Comparison of ENCODE assay signal across 22 cellular contexts in genomic region chr10:70601775-70602174, GRCh38. TPM values are rescaled to one million over a fixed set of nuclear protein-coding genes. Genes with fewer than 3 reads are reported as not detected.
DNase-seq lines count a peak whose midpoint lies in the region; ATAC-seq and TF ChIP-seq lines count a peak whose summit lies in the region.
"Had no signal": no experiment of that assay in that cellular context is flagged by ENCODE, and none has a peak within 500 bp of the region (broad histone marks: within the 10 kb centered on the region; RNA-seq: fewer than 3 reads in every experiment).

No MANE protein-coding gene starts in this region.

- TF ChIP-seq CTCF in suprapubic skin (IDR thresholded peaks at IDR 0.05) = no peak

- H3K27me3 Mint-ChIP-seq in activated CD4-positive, alpha-beta T cell treated with anti-CD3 and anti-CD28 coated beads for 36 hours = no peaks in the 10 kb centered on the region
- H3K27me3 Mint-ChIP-seq in activated naive CD8-positive, alpha-beta T cell treated with anti-CD3 and anti-CD28 coated beads for 36 hours = no peaks in the 10 kb centered on the region

- peak overlapping the region; percentile 84 for H3K27ac Mint-ChIP-seq in activated CD4-positive, alpha-beta T cell treated with anti-CD3 and anti-CD28 coated beads for 36 hours
- peak overlapping the region; percentile 95 for H3K27ac Mint-ChIP-seq in activated naive CD8-positive, alpha-beta T cell treated with anti-CD3 and anti-CD28 coated beads for 36 hours
- H3K27ac Mint-ChIP-seq: endodermal cell, HFFc6 had no signal

- H3K9me3 ChIP-seq in suprapubic skin = no peaks in the 10 kb centered on the region
- H3K9me3 ChIP-seq: adrenal gland, neutrophil, thyroid gland had no signal

- no peak for DNase-seq in activated CD4-positive, alpha-beta T cell treated with anti-CD3 and anti-CD28 coated beads for 36 hours
- DNase-seq in activated CD4-positive, alpha-beta T cell treated with anti-CD3 and anti-CD28 coated beads, Interleukin-2, amount 50 U/mL, for 4 hours = no peak
- DNase-seq in Jurkat, Clone E6-1 (ENCODE audit: low read depth, low spot score) = no peak
- no peak for DNase-seq in activated naive CD8-positive, alpha-beta T cell treated with anti-CD3 and anti-CD28 coated beads for 36 hours
- no peak for DNase-seq in SIG-M5 (lab: John Stamatoyannopoulos, UW)
- DNase-seq in suprapubic skin (ENCODE audit: low spot score in 2 of 2) = no peak
- DNase-seq in kidney glomerular epithelial cell (lab: John Stamatoyannopoulos, UW) = no peak
- DNase-seq: 8988T; caudate nucleus; endodermal cell; HFFc6; NCI-H1930; NCI-H524; OCI-M1; stimulated activated CD4-positive, alpha-beta T cell treated with anti-CD3 and anti-CD28 coated beads, Interleukin-1b, Interleukin-23, amount 100 ng/mL, for 48 hours; thyroid gland had no signal

- peak overlapping the region; percentile 82 for H3K4me3 Mint-ChIP-seq in activated CD4-positive, alpha-beta T cell treated with anti-CD3 and anti-CD28 coated beads for 36 hours
- H3K4me3 Mint-ChIP-seq in activated naive CD8-positive, alpha-beta T cell treated with anti-CD3 and anti-CD28 coated beads for 36 hours = peak overlapping the region; percentile 97
- H3K4me3 Mint-ChIP-seq: endodermal cell, HFFc6 had no signal

- H3K36me3 ChIP-seq in suprapubic skin = no peaks in the 10 kb centered on the region
- H3K36me3 ChIP-seq: adrenal gland, neutrophil, thyroid gland had no signal

- no peak for TF ChIP-seq EP300 in suprapubic skin (IDR thresholded peaks at IDR 0.05)

- intact Hi-C loops in activated CD4-positive, alpha-beta T cell treated with anti-CD3 and anti-CD28 coated beads for 36 hours (cut with DNase I, micrococcal nuclease) = no loop called here

- peaks cover 11% of the 10 kb centered on the region for H3K36me3 Mint-ChIP-seq in activated CD4-positive, alpha-beta T cell treated with anti-CD3 and anti-CD28 coated beads for 36 hours (ENCODE audit: low read depth)
- H3K36me3 Mint-ChIP-seq in activated naive CD8-positive, alpha-beta T cell treated with anti-CD3 and anti-CD28 coated beads for 36 hours = peaks cover 27% of the 10 kb centered on the region
- H3K36me3 Mint-ChIP-seq: CD14-positive monocyte had no signal

- TF ChIP-seq POLR2A in suprapubic skin (IDR thresholded peaks at IDR 0.05) = no peak

- no peak for ATAC-seq in activated CD4-positive, alpha-beta T cell treated with anti-CD3 and anti-CD28 coated beads for 36 hours

- peak overlapping the region; percentile 43 for H3K4me3 ChIP-seq in Jurkat, Clone E6-1 (ENCODE audit: low read length)
- H3K4me3 ChIP-seq in skin epidermis = peak overlapping the region in 6 of 7 experiments; percentile 12 to 30 (median 20)
- H3K4me3 ChIP-seq in suprapubic skin = no peak overlapping the region
- H3K4me3 ChIP-seq: adrenal gland, thyroid gland had no signal

- H3K9me3 Mint-ChIP-seq in activated CD4-positive, alpha-beta T cell treated with anti-CD3 and anti-CD28 coated beads for 36 hours (ENCODE audit: low read depth) = no peaks in the 10 kb centered on the region
- H3K9me3 Mint-ChIP-seq in activated naive CD8-positive, alpha-beta T cell treated with anti-CD3 and anti-CD28 coated beads for 36 hours = no peaks in the 10 kb centered on the region
- H3K9me3 Mint-ChIP-seq: CD14-positive monocyte, endodermal cell, HFFc6 had no signal

- H3K27ac ChIP-seq in skin epidermis (peak overlapping the region in 10 of 21 experiments; percentile 5 to 90 (median 67)), suprapubic skin (no peak overlapping the region)
- H3K27ac ChIP-seq: adrenal gland, neutrophil, thyroid gland had no signal

- 53% methylated on average over 2 of the region's 4 CpGs for WGBS in suprapubic skin

- H3K4me1 Mint-ChIP-seq in activated CD4-positive, alpha-beta T cell treated with anti-CD3 and anti-CD28 coated beads for 36 hours = peaks cover 22% of the 10 kb centered on the region
- H3K4me1 Mint-ChIP-seq in activated naive CD8-positive, alpha-beta T cell treated with anti-CD3 and anti-CD28 coated beads for 36 hours = peaks cover 57% of the 10 kb centered on the region
- H3K4me1 Mint-ChIP-seq: CD14-positive monocyte, endodermal cell had no signal

- H3K27me3 ChIP-seq in suprapubic skin = no peaks in the 10 kb centered on the region
- H3K27me3 ChIP-seq: adrenal gland, neutrophil, thyroid gland had no signal

- H3K4me1 ChIP-seq in suprapubic skin = no peaks in the 10 kb centered on the region
- H3K4me1 ChIP-seq: adrenal gland, thyroid gland had no signal

- POLR2A ChIA-PET in activated CD4-positive, alpha-beta T cell treated with anti-CD3 and anti-CD28 coated beads for 36 hours (lab: Charles Lee) = no interaction called here

- CTCF ChIA-PET in activated CD4-positive, alpha-beta T cell treated with anti-CD3 and anti-CD28 coated beads for 36 hours (lab: Charles Lee) = interaction anchor here (0.7 to 1.0 kb wide), 4 partner anchors 10 to 20 kb away, joined by 3 to 4 read pairs (median 4); no protein-coding TSS in a partner anchor

RNA-seq across cellular contexts. Expression of gene PRF1, which starts 0.8 kb away (rescaled TPM):
- 10 to 100 TPM; 21.8 to 28.6 TPM for total RNA-seq in activated CD4-positive, alpha-beta T cell treated with anti-CD3 and anti-CD28 coated beads for 36 hours
- polyA plus RNA-seq in Jurkat, Clone E6-1 (2012; ENCODE audit: insufficient read depth, insufficient read length) = 3.8 TPM
- 10 to 100 TPM; 44.7 to 46.9 TPM for total RNA-seq in activated naive CD8-positive, alpha-beta T cell treated with anti-CD3 and anti-CD28 coated beads for 36 hours
- 1 to 10 TPM in 1 of 4 donors, under 1 TPM in 2, not detected in 1; 0.34 to 2.5 (median 0.70) TPM for total RNA-seq in suprapubic skin
- total RNA-seq: endodermal cell, HFFc6, SK-MEL-5 had no signal
- polyA plus RNA-seq: keratinocyte had no signal

Comparison
In these comparisons a context has a peak if more than half of its experiments do, and no peak if none do; other contexts are left out.
1. RNA of gene PRF1, which starts 0.8 kb away (total RNA-seq): 44.7 to 46.9 TPM in activated naive CD8-positive, alpha-beta T cell treated with anti-CD3 and anti-CD28 coated beads for 36 hours and 21.8 to 28.6 TPM in activated CD4-positive, alpha-beta T cell treated with anti-CD3 and anti-CD28 coated beads for 36 hours; 0.34 to 2.5 TPM in suprapubic skin; every median in the first group is over 4 times any median in the second.